In the genomic region with DNA sequence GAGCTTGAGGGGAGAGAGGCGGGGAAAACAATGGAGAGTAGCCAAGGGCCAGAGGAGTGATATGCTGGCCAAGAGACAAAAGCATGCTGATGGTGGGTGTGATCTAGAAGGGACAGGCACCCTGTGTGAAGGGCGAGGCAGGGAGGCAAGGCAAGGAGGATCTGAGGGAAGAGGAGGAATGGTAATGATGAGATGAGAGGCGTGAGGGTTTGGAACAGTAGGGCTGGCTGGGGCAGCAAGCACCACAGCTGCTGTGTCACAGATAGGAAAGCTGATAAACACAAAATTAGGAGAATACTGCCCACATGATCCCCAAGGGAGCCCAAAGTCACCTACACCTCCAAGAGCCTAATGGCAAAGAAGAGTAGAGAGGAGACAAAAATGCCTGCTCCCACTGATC, we compare ENCODE assay signal across 16 cellular contexts.
A peak's percentile ranks its signal among the peaks of the same experiment; 100 is the strongest.
DNase-seq lines count a peak whose midpoint lies in the region; ATAC-seq and TF ChIP-seq lines count a peak whose summit lies in the region.
"Had no signal": no experiment of that assay in that cellular context is flagged by ENCODE, and none has a peak within 500 bp of the region (broad histone marks: within the 10 kb centered on the region; RNA-seq: fewer than 3 reads in every experiment).

No MANE protein-coding gene starts in this region.

- H3K36me3 ChIP-seq in HEK293 (ENCODE audit: control insufficient read depth in 2 of 2, insufficient read depth in 1 of 2, low read length in 2 of 2) = peaks cover 0 to 9% of the 10 kb centered on the region in 2 experiments; a peak in 1 of 3 replicates
- peaks cover 3% of the 10 kb centered on the region for H3K36me3 ChIP-seq in mesendoderm (ENCODE audit: control insufficient read depth, insufficient read depth, low read length)

- no peaks in the 10 kb centered on the region for H3K79me2 ChIP-seq in mesendoderm (ENCODE audit: control insufficient read depth, insufficient read depth, low read length)

- H3K27me3 ChIP-seq in mesendoderm (ENCODE audit: insufficient read depth, low read length, poor library complexity) = no peaks in the 10 kb centered on the region
- H3K27me3 ChIP-seq: BLaER1 had no signal

- H3K79me1 ChIP-seq in mesendoderm (ENCODE audit: low read length) = peaks cover 2% of the 10 kb centered on the region

- H4K5ac ChIP-seq in mesendoderm (ENCODE audit: low read length) = no peak overlapping the region

- no CpG with 5 or more reads among the region's 3 CpGs for WGBS in mesendoderm (ENCODE audit: extremely low coverage, insufficient coverage, low lambda C conversion rate)

- H4K8ac ChIP-seq in mesendoderm (ENCODE audit: low read depth, low read length) = no peak overlapping the region

- no peak overlapping the region for H3K4me3 ChIP-seq in HEK293 (ENCODE audit: low read depth, low read length)
- H3K4me3 ChIP-seq in mesendoderm (ENCODE audit: low read length) = no peak overlapping the region
- H3K4me3 ChIP-seq: BLaER1, HAP-1 had no signal

- H3K4ac ChIP-seq in mesendoderm (ENCODE audit: low read depth, low read length) = no peak overlapping the region

- POLR2A ChIA-PET in HEK293 (lab: Yijun Ruan, JAX) (no interaction called here), WTC11 (lab: Charles Lee) (no interaction called here)

- 0 out of 2 replicates have a peak, but pooled peaks cover 1% of the 10 kb centered on the region for H3K9me3 Mint-ChIP-seq in WTC11
- H3K9me3 Mint-ChIP-seq: CD8-positive, alpha-beta T cell had no signal

- no peak overlapping the region for H2BK15ac ChIP-seq in mesendoderm (replicated peaks; ENCODE audit: low read depth)

- no peaks in the 10 kb centered on the region for H3K27me3 Mint-ChIP-seq in WTC11 (ENCODE audit: low read depth)
- H3K27me3 Mint-ChIP-seq: B cell; CD4-positive, CD25-positive, alpha-beta regulatory T cell had no signal

- H2BK5ac ChIP-seq in mesendoderm (ENCODE audit: low read length) = no peak overlapping the region

- no peak overlapping the region for H2BK120ac ChIP-seq in mesendoderm (ENCODE audit: low read depth, low read length)

- H3K4me2 ChIP-seq in mesendoderm (ENCODE audit: low read length) = no peak overlapping the region
- H3K4me2 ChIP-seq: BLaER1 had no signal

- no peak for DNase-seq in WTC11 (ENCODE audit: low spot score)
- DNase-seq in mesendoderm = no peak
- DNase-seq in stimulated activated CD4-positive, alpha-beta T cell treated with anti-CD3 and anti-CD28 coated beads, Interleukin-1b, Interleukin-23, amount 100 ng/mL, for 48 hours = no peak
- DNase-seq in Ammon's horn (ENCODE audit: low spot score) = no peak
- DNase-seq: Caco-2; CD4-positive, CD25-positive, alpha-beta regulatory T cell; CD8-positive, alpha-beta T cell; DMS153; DND-41; GOT3 had no signal

- H3K27ac ChIP-seq in HEK293 (ENCODE audit: extremely low read depth, low read depth, low read length) (no peak overlapping the region), mesendoderm (ENCODE audit: low read depth, low read length) (no peak overlapping the region)
- H3K27ac ChIP-seq: BLaER1, C4-2B had no signal

- no peak overlapping the region for H3K4me3 Mint-ChIP-seq in WTC11
- H3K4me3 Mint-ChIP-seq: B cell; CD4-positive, CD25-positive, alpha-beta regulatory T cell; CD8-positive, alpha-beta T cell had no signal

- CTCF ChIA-PET in HEK293 (lab: Yijun Ruan, JAX) = no interaction called here
- CTCF ChIA-PET in WTC11 (lab: Charles Lee) = interaction anchor here (0.6 kb wide), 1 partner anchor 399 kb away, joined by 3 read pairs; no protein-coding TSS in a partner anchor

- H3K56ac ChIP-seq in mesendoderm (ENCODE audit: low read length) = peak overlapping the region; percentile 37

- H3K36me3 Mint-ChIP-seq in WTC11 = peaks cover 10% of the 10 kb centered on the region

- H3K27ac Mint-ChIP-seq in WTC11 = peak overlapping the region; percentile 73
- H3K27ac Mint-ChIP-seq: B cell; CD8-positive, alpha-beta T cell had no signal

- no peak overlapping the region for H3K9ac ChIP-seq in mesendoderm (ENCODE audit: low read length)
- H3K9ac ChIP-seq: BLaER1 had no signal

- H3K4me1 ChIP-seq in HEK293 (ENCODE audit: control insufficient read depth, insufficient read depth, low read length) = no peaks in the 10 kb centered on the region
- H3K4me1 ChIP-seq in mesendoderm (ENCODE audit: control insufficient read depth, low read depth, low read length) = peaks cover 5% of the 10 kb centered on the region
- H3K4me1 ChIP-seq: BLaER1, Caco-2, HAP-1 had no signal

- no peak overlapping the region for H2AK5ac ChIP-seq in mesendoderm (ENCODE audit: low read length)

- H3K9me3 ChIP-seq in HEK293 (ENCODE audit: control insufficient read depth, insufficient read depth, low read depth, low read length) = no peaks in the 10 kb centered on the region
- H3K9me3 ChIP-seq: Caco-2, HAP-1 had no signal

- no peak for TF ChIP-seq CTCF in HEK293 (tag by site-specific recombination; IDR thresholded peaks at IDR 0.05)
- no peak for TF ChIP-seq CTCF in WTC11 (IDR thresholded peaks at IDR 0.05)

- H3K4me1 Mint-ChIP-seq in WTC11 = peaks cover 18% of the 10 kb centered on the region
- H3K4me1 Mint-ChIP-seq: B cell had no signal

- no peak overlapping the region for H3K23ac ChIP-seq in mesendoderm (ENCODE audit: low read length)

- H3K18ac ChIP-seq in mesendoderm (ENCODE audit: low read length) = no peak overlapping the region

- ATAC-seq in WTC11 = no peak
- no peak for ATAC-seq in GM21381 (IDR thresholded peaks at IDR 0.05; ENCODE audit: unreplicated experiment)
- ATAC-seq: CD8-positive, alpha-beta T cell had no signal

TF ChIP-seq in HEK293, 187 proteins besides CTCF, POLR2A, EP300 and RAD21:
- no peak for TF ChIP-seq ZNF626 (tag by site-specific recombination; IDR thresholded peaks at IDR 0.05)
- TF ChIP-seq, protein P1, sequence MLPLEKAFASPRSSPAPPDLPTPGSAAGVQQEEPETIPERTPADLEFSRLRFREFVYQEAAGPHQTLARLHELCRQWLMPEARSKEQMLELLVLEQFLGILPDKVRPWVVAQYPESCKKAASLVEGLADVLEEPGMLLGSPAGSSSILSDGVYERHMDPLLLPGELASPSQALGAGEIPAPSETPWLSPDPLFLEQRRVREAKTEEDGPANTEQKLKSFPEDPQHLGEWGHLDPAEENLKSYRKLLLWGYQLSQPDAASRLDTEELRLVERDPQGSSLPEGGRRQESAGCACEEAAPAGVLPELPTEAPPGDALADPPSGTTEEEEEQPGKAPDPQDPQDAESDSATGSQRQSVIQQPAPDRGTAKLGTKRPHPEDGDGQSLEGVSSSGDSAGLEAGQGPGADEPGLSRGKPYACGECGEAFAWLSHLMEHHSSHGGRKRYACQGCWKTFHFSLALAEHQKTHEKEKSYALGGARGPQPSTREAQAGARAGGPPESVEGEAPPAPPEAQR (tag by site-specific recombination; IDR thresholded peaks at IDR 0.05) = no peak
- 0 out of 2 replicates have a peak, but pooled peaks have one; percentile 38 for TF ChIP-seq EGR2 (tag by site-specific recombination; IDR thresholded peaks at IDR 0.05; ENCODE audit: low read depth)
- TF ChIP-seq ZNF555 (tag by site-specific recombination; conservative IDR thresholded peaks at IDR 0.05) = no peak
- no peak for TF ChIP-seq ZNF610 (tag by site-specific recombination; IDR thresholded peaks at IDR 0.05; ENCODE audit: borderline replicate concordance)

TF ChIP-seq in WTC11, 78 proteins besides CTCF, POLR2A, EP300 and RAD21:
- peak; percentile 70 for TF ChIP-seq ZNF121 (CRISPR knock-in tag; IDR thresholded peaks at IDR 0.05)
- no peak for TF ChIP-seq ESRRA (CRISPR knock-in tag; IDR thresholded peaks at IDR 0.05; ENCODE audit: borderline replicate concordance)
